ENCODE assay signal across 17 cellular contexts in the genomic region with DNA sequence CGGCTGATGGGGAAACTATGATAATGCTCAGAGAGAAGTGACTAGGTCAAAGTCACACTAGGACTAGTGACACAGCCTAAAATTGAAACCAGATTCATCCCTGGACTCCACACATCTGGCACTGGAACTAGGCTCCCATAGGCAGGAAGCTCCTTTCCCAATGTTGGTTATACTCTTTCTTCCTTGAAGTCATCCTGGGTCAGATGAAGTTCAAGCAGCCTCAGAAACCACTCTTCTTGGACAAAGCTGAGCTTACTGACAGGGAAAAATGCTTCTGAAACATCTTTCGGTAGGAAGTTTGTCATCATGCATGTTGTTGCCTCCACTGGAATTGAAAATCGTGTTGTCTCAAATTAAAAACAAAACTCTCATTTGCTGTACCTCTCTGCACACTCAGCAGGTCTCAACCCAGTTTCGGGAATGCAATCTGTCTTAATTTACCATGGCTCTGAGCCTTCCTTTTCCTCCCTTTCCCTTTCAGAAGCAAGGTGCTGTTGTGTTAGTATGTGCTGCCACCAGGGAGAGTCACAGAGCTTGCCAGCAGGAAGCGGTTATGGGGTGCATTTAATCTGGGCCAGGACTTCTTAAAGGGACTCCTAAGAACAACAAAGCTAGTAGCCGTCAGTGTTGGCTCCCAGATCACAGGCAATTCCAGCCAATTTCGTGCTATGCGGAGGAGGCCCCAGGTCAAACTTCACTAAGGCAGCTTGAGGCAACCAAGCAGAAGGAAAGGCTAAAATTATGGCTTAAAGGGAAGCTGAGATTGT.
DNase-seq lines count a peak whose midpoint lies in the region; ATAC-seq and TF ChIP-seq lines count a peak whose summit lies in the region.
"Had no signal": no experiment of that assay in that cellular context is flagged by ENCODE, and none has a peak within 500 bp of the region (broad histone marks: within the 10 kb centered on the region; RNA-seq: fewer than 3 reads in every experiment).

No MANE protein-coding gene starts in this region.

- intact Hi-C loops in IMR-90 (cut with micrococcal nuclease), result loop anchor here (1.0 to 10.0 kb wide), 2 partner anchors 261 to 385 kb away; a partner anchor contains a TSS

- no peaks in the 10 kb centered on the region for H4K20me1 ChIP-seq in IMR-90 (ENCODE audit: insufficient read depth, low read length)

- H2BK5ac ChIP-seq in IMR-90 (ENCODE audit: low read depth, low read length, poor library complexity, severe bottlenecking), result no peak overlapping the region

- CTCF ChIA-PET in IMR-90 (lab: Yijun Ruan, JAX), result interaction anchor here (0.8 to 1.6 kb wide), 3 partner anchors 42 to 410 kb away, joined by 3 to 5 read pairs (median 3); no protein-coding TSS in a partner anchor

- H3K79me1 ChIP-seq in IMR-90 (ENCODE audit: low read depth in 1 of 2, low read length in 2 of 2), result no peaks in the 10 kb centered on the region; a peak in 1 of 4 replicates

- DNase-seq in AG08395 (ENCODE audit: low spot score), result peak; percentile 93
- DNase-seq in IMR-90, result peak; percentile 79
- peak; percentile 52 for DNase-seq in cerebellar cortex (ENCODE audit: low spot score)
- DNase-seq in lung (ENCODE audit: low spot score), result no peak
- no peak for DNase-seq in NCI-H2196 (lab: John Stamatoyannopoulos, UW; ENCODE audit: unreplicated experiment)
- no peak for DNase-seq in GDM1 (lab: John Stamatoyannopoulos, UW)
- DNase-seq in effector memory CD4-positive, alpha-beta T cell, result no peak
- DNase-seq in RKO (ENCODE audit: low spot score), result no peak
- DNase-seq: ACHN; activated CD4-positive, alpha-beta T cell treated with anti-CD3 and anti-CD28 coated beads, Interleukin-2, amount 50 U/mL, for 1 hour; caudate nucleus; DMS153; GOT3; NCI-H510A; T1000 had no signal

- TF ChIP-seq CTCF in IMR-90 (conservative IDR thresholded peaks at IDR 0.05; ENCODE audit: low read depth, low read length) (no peak), lung (IDR thresholded peaks at IDR 0.05; ENCODE audit: control extremely low read depth, extremely low read depth) (no peak)

- H2AFZ ChIP-seq in IMR-90 (replicated peaks; ENCODE audit: low read length, poor library complexity), result peak overlapping the region; percentile 8

- H3K56ac ChIP-seq in IMR-90 (ENCODE audit: extremely low read depth, insufficient read depth, low read length), result no peak overlapping the region

- H3K14ac ChIP-seq in IMR-90 (replicated peaks; ENCODE audit: low read depth, low read length), result peak overlapping the region; percentile 58

- WGBS in IMR-90 (ENCODE audit: extremely low coverage in 2 of 2, insufficient read length in 1 of 2), 2 experiments, result 83% methylated on average over 2 of the region's 8 CpGs; no CpG with 5 or more reads in 1 of the 2 experiments
- 66 to 77% methylated on average over 8 of the region's 8 CpGs for WGBS in lung, 2 donors

- no peak overlapping the region for H3K9ac ChIP-seq in IMR-90 (ENCODE audit: low read depth, low read length)

- ATAC-seq in IMR-90 (ENCODE audit: low read depth) (no peak), lung (ENCODE audit: insufficient read depth, low FRiP score) (peak; percentile 59)

- TF ChIP-seq POLR2A in IMR-90 (IDR thresholded peaks at IDR 0.05; ENCODE audit: low read depth, low read length), result no peak

- peak overlapping the region; percentile 17 for H3K18ac ChIP-seq in IMR-90 (ENCODE audit: low read depth, low read length)

- peak overlapping the region; percentile 29; the same call in 1 of the 2 replicates for H2BK120ac ChIP-seq in IMR-90 (ENCODE audit: low read depth, low read length)

- H3K9me3 ChIP-seq in IMR-90 (ENCODE audit: control insufficient read depth, insufficient read depth, low read length) (no peaks in the 10 kb centered on the region), lung (ENCODE audit: control insufficient read depth in 2 of 2, insufficient read depth in 1 of 2, low read length in 1 of 2) (peaks cover 0 to 2% of the 10 kb centered on the region in 2 donors)
- no peaks in the 10 kb centered on the region for H3K9me3 ChIP-seq in effector memory CD4-positive, alpha-beta T cell (ENCODE audit: control insufficient read depth, low read length)

- dilution Hi-C loops in IMR-90 (cut with HindIII; ENCODE audit: low sequenced_read_pairs, unreplicated experiment), result no loop called here

- no peak overlapping the region for H2AK9ac ChIP-seq in IMR-90 (replicated peaks; ENCODE audit: low read depth, low read length, poor library complexity)

- H3K4me2 ChIP-seq in IMR-90 (ENCODE audit: low read depth, low read length), result peak overlapping the region; percentile 21; the same call in 1 of the 2 replicates

- H3K4ac ChIP-seq in IMR-90 (ENCODE audit: low read depth, low read length), result peak overlapping the region; percentile 62

- H3K27ac ChIP-seq in IMR-90 (ENCODE audit: insufficient read depth, low read length), result peak overlapping the region; percentile 48; the same call in 1 of the 2 replicates
- H3K27ac ChIP-seq in lung (ENCODE audit: low read depth in 1 of 2, low read length in 1 of 2), result peak overlapping the region in 1 of 2 donors; percentile 21
- H3K27ac ChIP-seq in effector memory CD4-positive, alpha-beta T cell (ENCODE audit: insufficient read depth, low read length, poor library complexity, severe bottlenecking), result no peak overlapping the region
- H3K27ac ChIP-seq: epithelial cell of prostate, RWPE1 had no signal

- in situ Hi-C loops in IMR-90 (cut with MboI; ENCODE audit: low sequenced_read_pairs), result loop anchor here (10.0 kb wide), 1 partner anchor 251 kb away; no protein-coding TSS in a partner anchor

- peak overlapping the region; percentile 61; the same call in 1 of the 2 replicates for H2AK5ac ChIP-seq in IMR-90 (ENCODE audit: low read depth, low read length)

- H3K4me1 ChIP-seq in IMR-90 (ENCODE audit: control insufficient read depth, insufficient read depth, low read length) (peaks cover 24% of the 10 kb centered on the region), lung (ENCODE audit: control insufficient read depth in 2 of 2, insufficient read depth in 2 of 2, low read length in 2 of 2) (peaks cover 0 to 2% of the 10 kb centered on the region in 2 donors)
- H3K4me1 ChIP-seq in effector memory CD4-positive, alpha-beta T cell (ENCODE audit: control insufficient read depth, insufficient read depth, low read length, poor library complexity, severe bottlenecking), result no peaks in the 10 kb centered on the region

- H4K8ac ChIP-seq in IMR-90 (ENCODE audit: low read depth in 2 of 2, low read length in 2 of 2), result peak overlapping the region in 1 of 2 experiments; percentile 18; a peak in 1 of 4 replicates

- H4K5ac ChIP-seq in IMR-90 (ENCODE audit: low read depth, low read length), result peak overlapping the region; percentile 9

- BruUV-seq in IMR-90 (replicated peaks; lab: Mats Ljungman, UMichigan), result no TSS peak

- H2BK15ac ChIP-seq in IMR-90 (ENCODE audit: low read depth, low read length), result no peak overlapping the region; the same call in 2 of the 3 replicates

- POLR2A ChIA-PET in IMR-90 (lab: Charles Lee; ENCODE audit: unreplicated experiment), result interaction anchor here (0.7 kb wide), 1 partner anchor 18 kb away, joined by 4 read pairs; no protein-coding TSS in a partner anchor

- H3K27me3 ChIP-seq in IMR-90 (ENCODE audit: control insufficient read depth, insufficient read depth, low read length), result no peaks in the 10 kb centered on the region
- peaks cover 5% of the 10 kb centered on the region for H3K27me3 ChIP-seq in lung (ENCODE audit: control insufficient read depth, insufficient read depth)
- H3K27me3 ChIP-seq in effector memory CD4-positive, alpha-beta T cell (replicated peaks; ENCODE audit: control insufficient read depth, insufficient read depth, low read length, poor library complexity, severe bottlenecking), result no peaks in the 10 kb centered on the region

- peak overlapping the region; percentile 32; the same call in 1 of the 2 replicates for H2BK20ac ChIP-seq in IMR-90 (ENCODE audit: low read depth, low read length)

- H3K4me3 ChIP-seq in IMR-90 (ENCODE audit: insufficient read depth, low read depth, low read length) (no peak overlapping the region), lung (no peak overlapping the region)
- no peak overlapping the region for H3K4me3 ChIP-seq in effector memory CD4-positive, alpha-beta T cell (ENCODE audit: insufficient read depth, low read depth, low read length, poor library complexity, severe bottlenecking)

- no peak overlapping the region for H3K23ac ChIP-seq in IMR-90 (ENCODE audit: low read depth, low read length)

- H3K9me1 ChIP-seq in IMR-90 (ENCODE audit: insufficient read depth, low read length), result 0 out of 2 replicates have a peak, but pooled peaks cover 6% of the 10 kb centered on the region

- peak; percentile 15; the same call in 1 of the 2 replicates for TF ChIP-seq RAD21 in IMR-90 (IDR thresholded peaks at IDR 0.05; ENCODE audit: low read length)

- H3K36me3 ChIP-seq in IMR-90 (ENCODE audit: control insufficient read depth, insufficient read depth, low read length) (no peaks in the 10 kb centered on the region), lung (ENCODE audit: control insufficient read depth in 2 of 2, insufficient read depth in 2 of 2, low read length in 2 of 2) (no peaks in the 10 kb centered on the region)
- no peaks in the 10 kb centered on the region for H3K36me3 ChIP-seq in effector memory CD4-positive, alpha-beta T cell (ENCODE audit: control insufficient read depth, insufficient read depth, low read length)

- H4K91ac ChIP-seq in IMR-90 (ENCODE audit: insufficient read depth, low read depth, low read length), result no peak overlapping the region

TF ChIP-seq in IMR-90, 13 proteins besides CTCF, POLR2A, EP300 and RAD21 (continues in another document):
- no peak for TF ChIP-seq SMC3 (IDR thresholded peaks at IDR 0.05; ENCODE audit: low read depth, low read length)
- TF ChIP-seq, protein P1, sequence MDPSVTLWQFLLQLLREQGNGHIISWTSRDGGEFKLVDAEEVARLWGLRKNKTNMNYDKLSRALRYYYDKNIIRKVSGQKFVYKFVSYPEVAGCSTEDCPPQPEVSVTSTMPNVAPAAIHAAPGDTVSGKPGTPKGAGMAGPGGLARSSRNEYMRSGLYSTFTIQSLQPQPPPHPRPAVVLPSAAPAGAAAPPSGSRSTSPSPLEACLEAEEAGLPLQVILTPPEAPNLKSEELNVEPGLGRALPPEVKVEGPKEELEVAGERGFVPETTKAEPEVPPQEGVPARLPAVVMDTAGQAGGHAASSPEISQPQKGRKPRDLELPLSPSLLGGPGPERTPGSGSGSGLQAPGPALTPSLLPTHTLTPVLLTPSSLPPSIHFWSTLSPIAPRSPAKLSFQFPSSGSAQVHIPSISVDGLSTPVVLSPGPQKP (IDR thresholded peaks at IDR 0.05; ENCODE audit: borderline replicate concordance, low read depth, low read length), result no peak
- no peak for TF ChIP-seq RCOR1 (IDR thresholded peaks at IDR 0.05; ENCODE audit: insufficient replicate concordance, low read length)
- TF ChIP-seq CHD1 (IDR thresholded peaks at IDR 0.05; ENCODE audit: low read depth, low read length), result no peak
- no peak for TF ChIP-seq MXI1 (IDR thresholded peaks at IDR 0.05; ENCODE audit: borderline replicate concordance, low read depth, low read length)
- TF ChIP-seq MAFK (IDR thresholded peaks at IDR 0.05; ENCODE audit: low read depth, low read length), result no peak

Comparison
In these comparisons a context has a peak if more than half of its experiments do, and no peak if none do; other contexts are left out.
1. DNase-seq: peak in AG08395 (single experiment), IMR-90 (single experiment) and cerebellar cortex (single experiment); none in lung (single experiment), NCI-H2196 (single experiment), GDM1 (single experiment), effector memory CD4-positive, alpha-beta T cell (0 of 3) and RKO (single experiment).